ENCODE assay signal across 9 cellular contexts in genomic region chr2:164388511-164388910, GRCh38.
DNase-seq lines count a peak whose midpoint lies in the region; ATAC-seq and TF ChIP-seq lines count a peak whose summit lies in the region.
"Had no signal": no experiment of that assay in that cellular context is flagged by ENCODE, and none has a peak within 500 bp of the region (broad histone marks: within the 10 kb centered on the region; RNA-seq: fewer than 3 reads in every experiment).

No MANE protein-coding gene starts in this region.

- H3K27me3 ChIP-seq in endodermal cell (ENCODE audit: control insufficient read depth, insufficient read depth, low read length, poor library complexity, severe bottlenecking) = no peaks in the 10 kb centered on the region
- H3K27me3 ChIP-seq: BLaER1 had no signal

- no peaks in the 10 kb centered on the region for H3K36me3 Mint-ChIP-seq in endodermal cell (ENCODE audit: low read depth)

- H3K27ac ChIP-seq in endodermal cell (ENCODE audit: low read depth, low read length) = peak overlapping the region; percentile 32
- H3K27ac ChIP-seq: BLaER1 had no signal

- ATAC-seq in HG03565 (IDR thresholded peaks at IDR 0.05; ENCODE audit: unreplicated experiment) = peak; percentile 95

- H3K9me3 ChIP-seq in endodermal cell (ENCODE audit: control insufficient read depth, low read length) = no peaks in the 10 kb centered on the region
- H3K9me3 ChIP-seq: BLaER1 had no signal

- no peaks in the 10 kb centered on the region for H3K27me3 Mint-ChIP-seq in endodermal cell (ENCODE audit: insufficient read depth)

- no peak overlapping the region for H3K9ac ChIP-seq in endodermal cell (ENCODE audit: extremely low read depth, low read length, poor library complexity, severe bottlenecking)
- H3K9ac ChIP-seq: BLaER1 had no signal

- H3K27ac Mint-ChIP-seq in endodermal cell = peak overlapping the region; percentile 58

- WGBS in endodermal cell (ENCODE audit: insufficient coverage in 1 of 2, insufficient read length in 1 of 2), 2 experiments = 63 to 76% methylated on average over 2 of the region's 2 CpGs

- H3K4me3 Mint-ChIP-seq in endodermal cell = no peak overlapping the region

- TF ChIP-seq CTCF in endodermal cell (conservative IDR thresholded peaks at IDR 0.05) = no peak

- DNase-seq in SKM-1 treated with dmso at 0.1 percent for 144 hours (lab: John Stamatoyannopoulos, UW; ENCODE audit: unreplicated experiment) (peak; percentile 46), SKM-1 (lab: John Stamatoyannopoulos, UW; ENCODE audit: unreplicated experiment) (no peak), endodermal cell (no peak), ureter (ENCODE audit: low spot score) (peak; percentile 46), NCI-H2029 treated with DMSO at 0.1 percent for 48 hours (lab: John Stamatoyannopoulos, UW) (no peak), COLO668 (lab: John Stamatoyannopoulos, UW; ENCODE audit: unreplicated experiment) (no peak), mucosa of gallbladder (ENCODE audit: low spot score) (no peak)

- no peaks in the 10 kb centered on the region for H3K9me3 Mint-ChIP-seq in endodermal cell

- no peak overlapping the region for H3K4me3 ChIP-seq in endodermal cell (ENCODE audit: low read length)
- H3K4me3 ChIP-seq: BLaER1 had no signal

- no peaks in the 10 kb centered on the region for H3K36me3 ChIP-seq in endodermal cell (ENCODE audit: control insufficient read depth, insufficient read depth, low read length)
- H3K36me3 ChIP-seq: BLaER1 had no signal

- H3K4me1 Mint-ChIP-seq in endodermal cell = peaks cover 16% of the 10 kb centered on the region

- H3K4me1 ChIP-seq in endodermal cell (ENCODE audit: control insufficient read depth, insufficient read depth, low read length) = no peaks in the 10 kb centered on the region
- H3K4me1 ChIP-seq: BLaER1 had no signal

Comparison
In these comparisons a context has a peak if more than half of its experiments do, and no peak if none do; other contexts are left out.
1. DNase-seq: peak in SKM-1 treated with dmso at 0.1 percent for 144 hours (single experiment) and ureter (single experiment); none in SKM-1 (single experiment), endodermal cell (single experiment), NCI-H2029 treated with DMSO at 0.1 percent for 48 hours (single experiment), COLO668 (single experiment) and mucosa of gallbladder (single experiment).